In the genomic region with DNA sequence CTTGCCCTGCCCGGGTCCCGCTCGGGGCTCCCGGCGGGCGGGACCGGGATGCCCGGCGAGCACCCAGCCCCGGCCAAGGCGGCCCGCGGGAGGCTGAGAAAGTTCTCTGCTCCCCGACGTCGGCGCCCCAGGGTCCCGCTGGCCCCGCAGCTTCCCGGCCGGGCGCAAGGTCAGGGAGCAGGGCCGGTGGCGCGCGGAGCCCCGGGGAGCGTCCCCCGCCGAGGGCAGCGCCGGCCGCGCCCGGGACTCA, we compare ENCODE assay signal across 8 cellular contexts. TPM values are rescaled to one million over a fixed set of nuclear protein-coding genes. Genes with fewer than 3 reads are reported as not detected.
DNase-seq lines count a peak whose midpoint lies in the region; ATAC-seq and TF ChIP-seq lines count a peak whose summit lies in the region.

No MANE protein-coding gene starts in this region.

- TF ChIP-seq CTCF in DND-41 (IDR thresholded peaks at IDR 0.05; ENCODE audit: borderline replicate concordance, extremely low read depth, low read length, poor library complexity, severe bottlenecking) (no peak), WI38 (IDR thresholded peaks at IDR 0.05; ENCODE audit: low read depth, low read length) (no peak), vagina (IDR thresholded peaks at IDR 0.05) (no peak), GM20000 (IDR thresholded peaks at IDR 0.05; ENCODE audit: extremely low read depth, missing control alignments) (no peak)

- intact Hi-C loops in vagina (cut with DNase I): no loop called here

- no peak for TF ChIP-seq POLR2A in vagina (IDR thresholded peaks at IDR 0.05)

- no peaks in the 10 kb centered on the region for H3K79me2 ChIP-seq in DND-41 (ENCODE audit: insufficient read depth, low read length)

- H3K9ac ChIP-seq in DND-41 (ENCODE audit: low read depth, low read length): peak overlapping the region; percentile 35; the same call in 1 of the 2 replicates

- H3K9me3 ChIP-seq in DND-41 (ENCODE audit: insufficient read depth, low read length, severe bottlenecking) (no peaks in the 10 kb centered on the region), vagina (no peaks in the 10 kb centered on the region)

- no peak overlapping the region for H3K27ac ChIP-seq in DND-41 (ENCODE audit: low read length)
- peak overlapping the region; percentile 76 for H3K27ac ChIP-seq in vagina

- H4K20me1 ChIP-seq in DND-41 (ENCODE audit: insufficient read depth, low read length): peaks cover 8% of the 10 kb centered on the region; the same call in 1 of the 2 replicates

- peaks cover 15% of the 10 kb centered on the region for H3K4me1 ChIP-seq in DND-41 (ENCODE audit: insufficient read depth, low read length)
- peaks cover 9% of the 10 kb centered on the region for H3K4me1 ChIP-seq in vagina

- H3K4me3 ChIP-seq in DND-41 (ENCODE audit: low read depth in 1 of 2, low read length in 2 of 2) (peak overlapping the region; percentile 17 to 49; a peak in 3 of 4 replicates), WI38 (ENCODE audit: low read depth, low read length) (peak overlapping the region; percentile 80), vagina (peak overlapping the region; percentile 60 to 86)

- peaks cover 57% of the 10 kb centered on the region for H3K27me3 ChIP-seq in DND-41 (ENCODE audit: insufficient read depth, low read length, poor library complexity)
- H3K27me3 ChIP-seq in vagina: no peaks in the 10 kb centered on the region

- DNase-seq in DND-41 (no peak), left lobe of liver (ENCODE audit: low spot score) (no peak), vagina (ENCODE audit: extremely low spot score in 2 of 2) (no peak), NCI-H774 (lab: John Stamatoyannopoulos, UW) (no peak), GM20000 (ENCODE audit: low spot score) (no peak), DMS79 treated with DMSO at 0.1 percent for 48 hours (lab: John Stamatoyannopoulos, UW) (no peak)

- ATAC-seq in DND-41 (ENCODE audit: insufficient read depth, low read depth) (peak; percentile 22; the same call in 2 of the 3 replicates), HG02588 (IDR thresholded peaks at IDR 0.05; ENCODE audit: unreplicated experiment) (peak; percentile 37), left lobe of liver (peak; percentile 58)

- peak overlapping the region; percentile 82 for H3K4me2 ChIP-seq in DND-41 (ENCODE audit: insufficient read depth, low read length)

- no peak overlapping the region for H2AFZ ChIP-seq in DND-41 (ENCODE audit: low read depth, low read length)

- H3K36me3 ChIP-seq in DND-41 (ENCODE audit: insufficient read depth, low read length) (no peaks in the 10 kb centered on the region), vagina (no peaks in the 10 kb centered on the region)

RNA-seq across cellular contexts. Expression of gene SERPINE2, which starts 0.3 kb away (rescaled TPM):
- total RNA-seq in left lobe of liver: 1.6 TPM
- total RNA-seq in vagina: 52.3 TPM

Comparison
In these comparisons a context has a peak if more than half of its experiments do, and no peak if none do; other contexts are left out.
1. RNA of gene SERPINE2, which starts 0.3 kb away (total RNA-seq): 52.3 TPM in vagina (single experiment); 1.6 TPM in left lobe of liver (single experiment); every median in the first group is over 10 times any median in the second.
2. Peak in every context shown above with its lines, with median percentiles within 50 percentile points of each other: ATAC-seq and H3K4me3 ChIP-seq.